8 cellular contexts compared by ENCODE assay signal in genomic region chr4:112321768-112322684, GRCh38. TPM values are rescaled to one million over a fixed set of nuclear protein-coding genes. Genes with fewer than 3 reads are reported as not detected.
A peak's percentile ranks its signal among the peaks of the same experiment; 100 is the strongest.
DNase-seq lines count a peak whose midpoint lies in the region; ATAC-seq and TF ChIP-seq lines count a peak whose summit lies in the region.

No MANE protein-coding gene starts in this region.

- ATAC-seq in HG03159 (IDR thresholded peaks at IDR 0.05; ENCODE audit: unreplicated experiment) (peak; percentile 35), Panc1 (no peak), GM21619 (IDR thresholded peaks at IDR 0.05; ENCODE audit: unreplicated experiment) (no peak)

- TF ChIP-seq CTCF in Panc1 (IDR thresholded peaks at IDR 0.05) (peak; percentile 84), fibroblast of the aortic adventitia (IDR thresholded peaks at IDR 0.05; ENCODE audit: insufficient read depth, low read length) (peak; percentile 92), osteoblast (IDR thresholded peaks at IDR 0.05; ENCODE audit: extremely low read depth, low read depth, low read length) (peak; percentile 99), testis (IDR thresholded peaks at IDR 0.05) (peak; percentile 55 to 86 (median 71))

- H3K9me3 ChIP-seq in Panc1 (ENCODE audit: control insufficient read depth, insufficient read depth, low read depth, low read length) (no peaks in the 10 kb centered on the region), osteoblast (ENCODE audit: low read depth, low read length) (no peaks in the 10 kb centered on the region), testis (no peaks in the 10 kb centered on the region)

- H2AFZ ChIP-seq in osteoblast (ENCODE audit: low read length), result peak overlapping the region; percentile 70

- no TSS peak for BruUV-seq in Panc1 (replicated peaks; lab: Mats Ljungman, UMichigan)

- 29 to 35% methylated on average over 4 of the region's 4 CpGs for WGBS in testis, 2 donors

- no peaks in the 10 kb centered on the region for H3K79me2 ChIP-seq in osteoblast (ENCODE audit: insufficient read depth, low read length)

- POLR2A ChIA-PET in Panc1 (lab: Charles Lee), result no interaction called here

- intact Hi-C loops in Panc1 (cut with micrococcal nuclease; ENCODE audit: unreplicated experiment), result loop anchor here (10.0 kb wide), 1 partner anchor 613 kb away; no protein-coding TSS in a partner anchor
- intact Hi-C loops in testis (cut with DNase I; ENCODE audit: low total_unique reads), result no loop called here

- no peaks in the 10 kb centered on the region for H3K27me3 ChIP-seq in Panc1 (ENCODE audit: control insufficient read depth, insufficient read depth, low read length)
- H3K27me3 ChIP-seq in osteoblast (ENCODE audit: insufficient read depth, low read length), result no peaks in the 10 kb centered on the region
- H3K27me3 ChIP-seq in testis, result no peaks in the 10 kb centered on the region

- no peak overlapping the region for H3K27ac ChIP-seq in Panc1 (ENCODE audit: low read length)
- no peak overlapping the region for H3K27ac ChIP-seq in osteoblast (ENCODE audit: low read depth, low read length)
- no peak overlapping the region for H3K27ac ChIP-seq in testis

- CTCF ChIA-PET in Panc1 (lab: Charles Lee), result no interaction called here

- in situ Hi-C loops in Panc1 (cut with HindIII; ENCODE audit: low pct_unique_long_range_greater_than_20kb, low sequenced_read_pairs), result no loop called here

- no peaks in the 10 kb centered on the region for H4K20me1 ChIP-seq in osteoblast (ENCODE audit: insufficient read depth, low read length)

- TF ChIP-seq POLR2A in testis (IDR thresholded peaks at IDR 0.05), result no peak

- peak overlapping the region; percentile 73 for H3K4me2 ChIP-seq in osteoblast (ENCODE audit: insufficient read depth, low read length)

- H3K4me1 ChIP-seq in Panc1 (ENCODE audit: control insufficient read depth, insufficient read depth, low read length) (no peaks in the 10 kb centered on the region), osteoblast (ENCODE audit: insufficient read depth, low read length) (no peaks in the 10 kb centered on the region), testis (no peaks in the 10 kb centered on the region)

- peak; percentile 24 for DNase-seq in CMK (ENCODE audit: low read depth)
- peak; percentile 38 for DNase-seq in Panc1 (ENCODE audit: low read depth, low spot score)
- peak; percentile 80 to 83 for DNase-seq in activated T-cell treated with anti-CD3 and anti-CD28 coated beads, Interleukin-2, amount 50 U/mL, for 48 hours
- DNase-seq in fibroblast of the aortic adventitia (ENCODE audit: low read depth), result peak; percentile 69
- peak; percentile 87 for DNase-seq in osteoblast (ENCODE audit: insufficient read length, low spot score, missing footprints)
- peak; percentile 85 for DNase-seq in testis

- H3K4me3 ChIP-seq in Panc1 (ENCODE audit: low read depth in 2 of 2, low read length in 2 of 2) (no peak overlapping the region), fibroblast of the aortic adventitia (ENCODE audit: low read depth, low read length) (peak overlapping the region; percentile 19), osteoblast (ENCODE audit: insufficient read depth, low read length) (peak overlapping the region; percentile 42), testis (no peak overlapping the region)

- H3K36me3 ChIP-seq in Panc1 (ENCODE audit: control insufficient read depth, insufficient read depth, low read length), result no peaks in the 10 kb centered on the region
- no peaks in the 10 kb centered on the region for H3K36me3 ChIP-seq in osteoblast (ENCODE audit: insufficient read depth, low read length)
- no peaks in the 10 kb centered on the region for H3K36me3 ChIP-seq in testis (ENCODE audit: low read depth, missing control alignments)

RNA-seq across cellular contexts. Expression of gene ALPK1, which starts 24.9 kb away (rescaled TPM):
- total RNA-seq in Panc1 (2021; ENCODE audit: unreplicated experiment) (1.4 TPM), fibroblast of the aortic adventitia (ENCODE audit: low replicate concordance) (14.1 and 34.1 TPM in 2 replicates), osteoblast (36.2 and 39.8 TPM in 2 replicates), testis (10 to 100 TPM in 1 of 2 donors, 1 to 10 TPM in 1; 9.7 to 12.5 TPM)
- polyA plus RNA-seq in Panc1 (2012; ENCODE audit: insufficient read length), result 0.44 TPM
- polyA plus RNA-seq in testis (ENCODE audit: insufficient read depth, low read depth, low replicate concordance), result 5.2 TPM

RNA-seq across cellular contexts. Expression of gene TIFA, which starts 36.3 kb away (rescaled TPM):
- total RNA-seq in Panc1 (2021; ENCODE audit: unreplicated experiment), result 6.4 TPM
- polyA plus RNA-seq in Panc1 (2012; ENCODE audit: insufficient read length), result 1.4 TPM
- 2.8 and 8.9 TPM in 2 replicates for total RNA-seq in fibroblast of the aortic adventitia (ENCODE audit: low replicate concordance)
- total RNA-seq in osteoblast, result 5.3 and 6.2 TPM in 2 replicates
- total RNA-seq in testis, result 1 to 10 TPM; 1.7 to 2.8 TPM
- 3.3 TPM for polyA plus RNA-seq in testis (ENCODE audit: insufficient read depth, low read depth, low replicate concordance)

Comparison
In these comparisons a context has a peak if more than half of its experiments do, and no peak if none do; other contexts are left out.
1. DNase-seq: peak in every context shown above with its lines; median percentile 87 in osteoblast; 85 in testis; 82 in activated T-cell treated with anti-CD3 and anti-CD28 coated beads, Interleukin-2, amount 50 U/mL, for 48 hours; 69 in fibroblast of the aortic adventitia; 38 in Panc1; 24 in CMK.
2. H3K4me3 ChIP-seq: peak in fibroblast of the aortic adventitia (single experiment) and osteoblast (single experiment); none in Panc1 (0 of 2) and testis (0 of 2).
3. Peak in every context shown above with its lines, with median percentiles within 50 percentile points of each other: CTCF ChIP-seq.